ENCODE assay signal across 1 cellular context in genomic region chr16:56102159-56102798, GRCh38.
TF ChIP-seq lines count a peak whose summit lies in the region.

No MANE protein-coding gene starts in this region.

TF ChIP-seq in HepG2, 621 proteins besides CTCF, POLR2A, EP300 and RAD21 (continued from another document):
- no peak for TF ChIP-seq STAT6 (CRISPR knock-in tag; IDR thresholded peaks at IDR 0.05; ENCODE audit: borderline replicate concordance)
